25 cellular contexts compared by ENCODE assay signal in the genomic region with DNA sequence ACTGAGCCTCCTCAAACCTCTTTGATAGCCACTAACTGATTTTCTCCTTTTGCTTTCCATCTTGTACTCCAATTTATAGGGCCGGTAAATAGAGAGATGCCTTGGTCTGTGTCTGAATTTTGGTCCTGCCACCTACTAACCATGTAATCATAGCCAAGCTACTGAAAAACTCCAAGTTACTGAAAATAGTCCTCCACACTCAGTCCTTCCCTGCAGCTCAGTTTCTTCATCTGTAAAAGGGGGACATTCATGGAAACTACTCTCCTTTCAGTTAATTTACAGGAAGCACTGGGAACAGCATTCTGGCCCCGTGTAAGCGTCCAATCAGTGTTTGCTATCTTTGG. TPM values are rescaled to one million over a fixed set of nuclear protein-coding genes. Genes with fewer than 3 reads are reported as not detected.
DNase-seq lines count a peak whose midpoint lies in the region; ATAC-seq and TF ChIP-seq lines count a peak whose summit lies in the region.
"Had no signal": no experiment of that assay in that cellular context is flagged by ENCODE, and none has a peak within 500 bp of the region (broad histone marks: within the 10 kb centered on the region; RNA-seq: fewer than 3 reads in every experiment).

No MANE protein-coding gene starts in this region.

- H3K14ac ChIP-seq in IMR-90 (replicated peaks; ENCODE audit: low read depth, low read length) = peak overlapping the region; percentile 95

- H3K36me3 Mint-ChIP-seq in CD8-positive, alpha-beta memory T cell = peaks cover 0 to 4% (median 1%) of the 10 kb centered on the region in 3 donors
- H3K36me3 Mint-ChIP-seq: CD14-positive monocyte; naive thymus-derived CD8-positive, alpha-beta T cell; stimulated activated memory B cell treated with anti-CD40 and anti-IgM and Interleukin-4, amounts not matched to agents 10 μg/mL and 1 μg/mL and 100 μg/mL, for 72 hours had no signal

- H4K8ac ChIP-seq in IMR-90 (ENCODE audit: low read depth in 2 of 2, low read length in 2 of 2) = peak overlapping the region; percentile 41 to 62; a peak in 3 of 4 replicates

- no peaks in the 10 kb centered on the region for H3K9me3 Mint-ChIP-seq in CD8-positive, alpha-beta memory T cell
- H3K9me3 Mint-ChIP-seq: CD14-positive monocyte; naive thymus-derived CD8-positive, alpha-beta T cell; stimulated activated memory B cell treated with anti-CD40 and anti-IgM and Interleukin-4, amounts not matched to agents 10 μg/mL and 1 μg/mL and 100 μg/mL, for 72 hours had no signal

- peak overlapping the region; percentile 87 for H4K91ac ChIP-seq in IMR-90 (ENCODE audit: insufficient read depth, low read depth, low read length)

- peak overlapping the region; percentile 93 for H4K5ac ChIP-seq in IMR-90 (ENCODE audit: low read depth, low read length)

- peak overlapping the region; percentile 69 for H2BK20ac ChIP-seq in IMR-90 (ENCODE audit: low read depth, low read length)

- H3K9ac ChIP-seq in IMR-90 (ENCODE audit: low read depth, low read length) = 0 out of 2 replicates have a peak overlapping the region, but pooled peaks have one; percentile 44
- H3K9ac ChIP-seq: KMS-11 had no signal

- no peak for TF ChIP-seq RAD21 in IMR-90 (IDR thresholded peaks at IDR 0.05; ENCODE audit: low read length)

- H3K4me2 ChIP-seq in IMR-90 (ENCODE audit: low read depth, low read length) = no peak overlapping the region; the same call in 1 of the 2 replicates
- H3K4me2 ChIP-seq in osteoblast (ENCODE audit: insufficient read depth, low read length) = peak overlapping the region; percentile 56
- H3K4me2 ChIP-seq: KMS-11 had no signal

- CTCF ChIA-PET in CD8-positive, alpha-beta memory T cell (lab: Charles Lee) = no interaction called here
- CTCF ChIA-PET in IMR-90 (lab: Yijun Ruan, JAX) = interaction anchor here (1.2 kb wide), 1 partner anchor 17 kb away, joined by 4 read pairs; no protein-coding TSS in a partner anchor

- dilution Hi-C loops in IMR-90 (cut with HindIII; ENCODE audit: low sequenced_read_pairs, unreplicated experiment) = no loop called here

- H2BK15ac ChIP-seq in IMR-90 (ENCODE audit: low read depth, low read length) = peak overlapping the region; percentile 79; the same call in 1 of the 3 replicates

- H3K27ac Mint-ChIP-seq in CD8-positive, alpha-beta memory T cell = peak overlapping the region in 5 of 8 donors; percentile 22 to 79 (median 56)
- H3K27ac Mint-ChIP-seq: CD14-positive monocyte; stimulated activated memory B cell treated with anti-CD40 and anti-IgM and Interleukin-4, amounts not matched to agents 10 μg/mL and 1 μg/mL and 100 μg/mL, for 72 hours had no signal

- intact Hi-C loops in IMR-90 (cut with micrococcal nuclease) = no loop called here

- peak overlapping the region; percentile 66 for H3K27ac ChIP-seq in CD8-positive, alpha-beta memory T cell (ENCODE audit: low read depth, low read length)
- H3K27ac ChIP-seq in IMR-90 (ENCODE audit: insufficient read depth, low read length) (peak overlapping the region; percentile 78), brain microvascular endothelial cell (peak overlapping the region; percentile 66), osteoblast (ENCODE audit: low read depth, low read length) (peak overlapping the region; percentile 77)
- H3K27ac ChIP-seq: dorsolateral prefrontal cortex, esophagus muscularis mucosa, heart left ventricle, KMS-11 had no signal

- WGBS in IMR-90 (ENCODE audit: extremely low coverage in 2 of 2, insufficient read length in 1 of 2), 2 experiments = no CpG with 5 or more reads among the region's 3 CpGs

- H4K20me1 ChIP-seq in IMR-90 (ENCODE audit: insufficient read depth, low read length) (peaks cover 5% of the 10 kb centered on the region; the same call in 1 of the 2 replicates), osteoblast (ENCODE audit: insufficient read depth, low read length) (no peaks in the 10 kb centered on the region)

- no peaks in the 10 kb centered on the region for H3K79me2 ChIP-seq in osteoblast (ENCODE audit: insufficient read depth, low read length)

- H3K36me3 ChIP-seq in CD8-positive, alpha-beta memory T cell (ENCODE audit: insufficient read depth, low read length) = no peaks in the 10 kb centered on the region
- peaks cover 10% of the 10 kb centered on the region; the same call in 1 of the 2 replicates for H3K36me3 ChIP-seq in IMR-90 (ENCODE audit: control insufficient read depth, insufficient read depth, low read length)
- H3K36me3 ChIP-seq in brain microvascular endothelial cell (replicated peaks) = no peaks in the 10 kb centered on the region
- no peaks in the 10 kb centered on the region for H3K36me3 ChIP-seq in osteoblast (ENCODE audit: insufficient read depth, low read length)

- H3K23ac ChIP-seq in IMR-90 (ENCODE audit: low read depth, low read length) = peak overlapping the region; percentile 67; the same call in 1 of the 2 replicates

- peak overlapping the region in 1 of 7 donors; percentile 1 for H3K4me3 Mint-ChIP-seq in CD8-positive, alpha-beta memory T cell
- H3K4me3 Mint-ChIP-seq: CD14-positive monocyte; naive thymus-derived CD8-positive, alpha-beta T cell; stimulated activated memory B cell treated with anti-CD40 and anti-IgM and Interleukin-4, amounts not matched to agents 10 μg/mL and 1 μg/mL and 100 μg/mL, for 72 hours had no signal

- no peaks in the 10 kb centered on the region for H3K27me3 ChIP-seq in CD8-positive, alpha-beta memory T cell (ENCODE audit: insufficient read depth, low read length, poor library complexity, severe bottlenecking)
- H3K27me3 ChIP-seq in IMR-90 (ENCODE audit: control insufficient read depth, insufficient read depth, low read length) (no peaks in the 10 kb centered on the region), brain microvascular endothelial cell (replicated peaks) (no peaks in the 10 kb centered on the region), osteoblast (ENCODE audit: insufficient read depth, low read length) (peaks cover 3% of the 10 kb centered on the region)
- H3K27me3 ChIP-seq: esophagus muscularis mucosa, heart left ventricle had no signal

- no peak for DNase-seq in CD8-positive, alpha-beta memory T cell
- DNase-seq in IMR-90 (no peak), brain microvascular endothelial cell (no peak), osteoblast (ENCODE audit: insufficient read length, low spot score, missing footprints) (no peak), Ammon's horn (ENCODE audit: low spot score) (no peak)
- DNase-seq: activated CD4-positive, alpha-beta T cell treated with anti-CD3 and anti-CD28 coated beads for 48 hours; activated naive CD4-positive, alpha-beta T cell; dorsolateral prefrontal cortex; foreskin melanocyte; GOT3; heart left ventricle; midbrain; naive thymus-derived CD8-positive, alpha-beta T cell; NCI-H1417; NCI-H2029 treated with DMSO at 0.1 percent for 48 hours; NCI-H526 treated with DMSO at 0.1 percent for 48 hours; Right ventricle myocardium superior; substantia nigra; trophoblast cell had no signal

- peak overlapping the region; percentile 5 for H2AFZ ChIP-seq in IMR-90 (replicated peaks; ENCODE audit: low read length, poor library complexity)
- peak overlapping the region; percentile 53 for H2AFZ ChIP-seq in osteoblast (ENCODE audit: low read length)

- 0 out of 2 replicates have a peak overlapping the region, but pooled peaks have one; percentile 10 for H3K56ac ChIP-seq in IMR-90 (ENCODE audit: extremely low read depth, insufficient read depth, low read length)

- TF ChIP-seq CTCF in IMR-90 (conservative IDR thresholded peaks at IDR 0.05; ENCODE audit: low read depth, low read length) (no peak), brain microvascular endothelial cell (IDR thresholded peaks at IDR 0.05; ENCODE audit: low read depth, low read length, missing control alignments) (no peak), osteoblast (IDR thresholded peaks at IDR 0.05; ENCODE audit: extremely low read depth, low read depth, low read length) (no peak)

- peaks cover 70 to 87% (median 78%) of the 10 kb centered on the region in 3 donors for H3K4me1 Mint-ChIP-seq in CD8-positive, alpha-beta memory T cell

- POLR2A ChIA-PET in CD8-positive, alpha-beta memory T cell (lab: Charles Lee) = no interaction called here
- POLR2A ChIA-PET in IMR-90 (lab: Charles Lee; ENCODE audit: unreplicated experiment) = no interaction called here

- no TSS peak for BruUV-seq in IMR-90 (replicated peaks; lab: Mats Ljungman, UMichigan)

- H2BK5ac ChIP-seq in IMR-90 (ENCODE audit: low read depth, low read length, poor library complexity, severe bottlenecking) = peak overlapping the region; percentile 86

- H3K79me1 ChIP-seq in IMR-90 (ENCODE audit: low read depth in 1 of 2, low read length in 2 of 2) = no peaks in the 10 kb centered on the region

- no peak overlapping the region for H2AK9ac ChIP-seq in IMR-90 (replicated peaks; ENCODE audit: low read depth, low read length, poor library complexity)

- H2AK5ac ChIP-seq in IMR-90 (ENCODE audit: low read depth, low read length) = peak overlapping the region; percentile 91

- no peaks in the 10 kb centered on the region for H3K27me3 Mint-ChIP-seq in CD8-positive, alpha-beta memory T cell
- H3K27me3 Mint-ChIP-seq: naive thymus-derived CD8-positive, alpha-beta T cell; stimulated activated memory B cell treated with anti-CD40 and anti-IgM and Interleukin-4, amounts not matched to agents 10 μg/mL and 1 μg/mL and 100 μg/mL, for 72 hours had no signal

- in situ Hi-C loops in IMR-90 (cut with MboI; ENCODE audit: low sequenced_read_pairs) (no loop called here), brain microvascular endothelial cell (cut with HindIII; ENCODE audit: low pct_ligation_motif_present, low sequenced_read_pairs) (no loop called here)

- no peak for TF ChIP-seq POLR2A in IMR-90 (IDR thresholded peaks at IDR 0.05; ENCODE audit: low read depth, low read length)

- H3K4me3 ChIP-seq in CD8-positive, alpha-beta memory T cell (ENCODE audit: low read length) = no peak overlapping the region
- H3K4me3 ChIP-seq in IMR-90 (ENCODE audit: insufficient read depth, low read depth, low read length) (no peak overlapping the region), brain microvascular endothelial cell (ENCODE audit: low read depth, low read length) (no peak overlapping the region), osteoblast (ENCODE audit: insufficient read depth, low read length) (no peak overlapping the region)
- H3K4me3 ChIP-seq: dorsolateral prefrontal cortex, esophagus muscularis mucosa, heart left ventricle had no signal

- peaks cover 23% of the 10 kb centered on the region for H3K9me1 ChIP-seq in IMR-90 (ENCODE audit: insufficient read depth, low read length)

- H3K9me3 ChIP-seq in CD8-positive, alpha-beta memory T cell (ENCODE audit: low read length) = no peaks in the 10 kb centered on the region
- H3K9me3 ChIP-seq in IMR-90 (ENCODE audit: control insufficient read depth, insufficient read depth, low read length) = no peaks in the 10 kb centered on the region
- H3K9me3 ChIP-seq in osteoblast (ENCODE audit: low read depth, low read length) = no peaks in the 10 kb centered on the region
- H3K9me3 ChIP-seq: esophagus muscularis mucosa, heart left ventricle had no signal

- H3K18ac ChIP-seq in IMR-90 (ENCODE audit: low read depth, low read length) = peak overlapping the region; percentile 88

- peak overlapping the region; percentile 83 for H2BK120ac ChIP-seq in IMR-90 (ENCODE audit: low read depth, low read length)

- H3K4me1 ChIP-seq in CD8-positive, alpha-beta memory T cell (ENCODE audit: insufficient read depth, low read length) = peaks cover 49% of the 10 kb centered on the region
- H3K4me1 ChIP-seq in IMR-90 (ENCODE audit: control insufficient read depth, insufficient read depth, low read length) (peaks cover 18% of the 10 kb centered on the region), osteoblast (ENCODE audit: insufficient read depth, low read length) (peaks cover 30% of the 10 kb centered on the region)

- peak overlapping the region; percentile 93 for H3K4ac ChIP-seq in IMR-90 (ENCODE audit: low read depth, low read length)

- no peak for ATAC-seq in IMR-90 (ENCODE audit: low read depth)
- ATAC-seq in GM19467 (IDR thresholded peaks at IDR 0.05; ENCODE audit: unreplicated experiment) = no peak
- no peak for ATAC-seq in HG03108 (IDR thresholded peaks at IDR 0.05; ENCODE audit: unreplicated experiment)
- ATAC-seq: naive thymus-derived CD8-positive, alpha-beta T cell; stimulated activated memory B cell treated with anti-CD40 and anti-IgM and Interleukin-4, amounts not matched to agents 10 μg/mL and 1 μg/mL and 100 μg/mL, for 72 hours had no signal

RNA-seq across cellular contexts. Expression of gene TGFBR1, which starts 30.0 kb away (rescaled TPM):
- total RNA-seq in CD8-positive, alpha-beta memory T cell = 10 to 100 TPM; 36.6 to 41.9 TPM
- polyA plus RNA-seq in CD8-positive, alpha-beta memory T cell = 34.4 TPM
- 57.8 and 75.3 TPM in 2 replicates for total RNA-seq in IMR-90 (2012; rRNA removed)
- 10.2 and 15.1 TPM in 2 replicates for polyA plus RNA-seq in IMR-90 (2012; rRNA removed)
- polyA plus RNA-seq in IMR-90 (2012; cell fraction: cytosol; rRNA removed) = 7.8 and 11.8 TPM in 2 replicates
- 1.8 and 11.2 TPM in 2 replicates for polyA plus RNA-seq in IMR-90 (2012; cell fraction: nucleus; rRNA removed; ENCODE audit: low replicate concordance)
- 114 and 122 TPM in 2 replicates for total RNA-seq in osteoblast
